In the genomic region with DNA sequence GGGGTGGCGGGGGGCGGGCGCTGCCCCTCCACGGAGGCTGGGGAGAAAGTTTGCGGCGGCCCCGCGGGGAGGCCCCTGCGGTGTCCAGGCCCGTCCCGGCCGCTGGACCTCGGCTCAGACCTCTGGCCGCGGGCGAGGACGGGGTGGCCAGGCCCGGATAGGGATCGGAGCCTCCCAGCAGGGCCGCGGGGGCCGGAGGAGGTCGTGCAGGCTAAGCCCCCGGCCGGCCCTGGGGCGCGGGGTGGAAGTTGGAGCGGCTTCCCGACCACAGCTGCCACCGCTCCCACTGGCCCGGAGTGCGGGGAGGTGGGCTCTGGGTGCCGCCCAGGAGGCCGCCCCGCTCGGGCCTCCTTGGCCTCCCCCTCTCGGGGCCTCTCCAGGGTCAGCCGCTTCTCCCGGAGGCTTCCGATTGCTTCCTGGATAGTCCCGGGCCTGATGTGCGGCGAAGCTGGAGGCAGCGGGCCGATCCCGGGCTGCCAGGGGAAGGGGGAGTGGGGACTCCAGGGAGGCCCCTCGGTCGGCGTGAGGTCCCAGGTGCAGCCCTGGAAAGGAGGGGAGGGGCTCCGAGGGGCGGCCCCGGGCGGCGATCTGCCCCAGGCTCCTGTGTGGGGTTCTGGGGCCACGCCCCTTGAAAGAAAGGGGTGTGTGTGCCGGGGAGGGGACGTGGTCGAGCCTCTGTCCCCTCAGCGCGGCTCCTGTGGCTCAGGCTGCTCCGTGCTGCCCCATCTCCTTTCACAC, we compare ENCODE assay signal across 8 cellular contexts. TPM values are rescaled to one million over a fixed set of nuclear protein-coding genes. Genes with fewer than 3 reads are reported as not detected.
DNase-seq lines count a peak whose midpoint lies in the region; ATAC-seq and TF ChIP-seq lines count a peak whose summit lies in the region.

No MANE protein-coding gene starts in this region.

- DNase-seq in DMS53 (lab: John Stamatoyannopoulos, UW) (peak; percentile 60), DMS53 treated with DMSO at 0.1 percent for 48 hours (lab: John Stamatoyannopoulos, UW; ENCODE audit: unreplicated experiment) (no peak), NAMALWA (ENCODE audit: low spot score) (peak; percentile 36), heart left ventricle (no peak), retinal pigment epithelial cell (ENCODE audit: low read depth) (no peak), cerebellar nuclear complex (lab: John Stamatoyannopoulos, UW) (no peak)
- DNase-seq in activated T-helper 2 cell treated with anti-CD3 and anti-CD28 coated beads, Interferon-gamma antibody, Interleukin-2, Interleukin-4, amounts not matched to agents 10 μg/mL and 5 μg/mL and 100 μg/mL, durations not matched to agents 14 hours and 24 hours and 36 hours (ENCODE audit: low spot score), result no peak

- H3K36me3 ChIP-seq in heart left ventricle, result peaks cover 0 to 6% (median 0%) of the 10 kb centered on the region in 9 donors

- H3K9me3 ChIP-seq in heart left ventricle, result no peaks in the 10 kb centered on the region

- peaks cover 7% of the 10 kb centered on the region for H3K4me1 Mint-ChIP-seq in activated T-helper 2 cell treated with anti-CD3 and anti-CD28 coated beads, Interferon-gamma antibody, Interleukin-2, Interleukin-4, amounts not matched to agents 10 μg/mL and 5 μg/mL and 100 μg/mL, durations not matched to agents 14 hours and 24 hours and 36 hours (ENCODE audit: low read depth)

- peak overlapping the region; percentile 26 for H3K4me3 Mint-ChIP-seq in activated T-helper 2 cell treated with anti-CD3 and anti-CD28 coated beads, Interferon-gamma antibody, Interleukin-2, Interleukin-4, amounts not matched to agents 10 μg/mL and 5 μg/mL and 100 μg/mL, durations not matched to agents 14 hours and 24 hours and 36 hours (ENCODE audit: low read depth)

- ATAC-seq in heart left ventricle, result peak in 2 of 4 donors; percentile 2 to 15
- no peak for ATAC-seq in GM18907 (IDR thresholded peaks at IDR 0.05; ENCODE audit: unreplicated experiment)

- intact Hi-C loops in activated T-helper 2 cell treated with anti-CD3 and anti-CD28 coated beads, Interferon-gamma antibody, Interleukin-2, Interleukin-4, amounts not matched to agents 10 μg/mL and 5 μg/mL and 100 μg/mL, durations not matched to agents 14 hours and 24 hours and 36 hours (cut with micrococcal nuclease), result loop anchor here (5.0 to 10.0 kb wide), 4 partner anchors 282 to 1141 kb away; partner anchors contain the start of genes CHCHD6, RUVBL1 and ZXDC
- intact Hi-C loops in heart left ventricle (cut with DNase I), result loop anchor here (2.0 to 10.0 kb wide), 14 partner anchors 151 to 563 kb away; no protein-coding TSS in a partner anchor

- H3K27ac Mint-ChIP-seq in activated T-helper 2 cell treated with anti-CD3 and anti-CD28 coated beads, Interferon-gamma antibody, Interleukin-2, Interleukin-4, amounts not matched to agents 10 μg/mL and 5 μg/mL and 100 μg/mL, durations not matched to agents 14 hours and 24 hours and 36 hours, result no peak overlapping the region

- H3K27me3 ChIP-seq in heart left ventricle, result peaks cover 0 to 4% (median 0%) of the 10 kb centered on the region in 9 donors

- WGBS in heart left ventricle, 4 donors, result 1 to 3% (median 1%) methylated on average over 24 to 61 of the region's 61 CpGs

- no peaks in the 10 kb centered on the region for H3K9me3 Mint-ChIP-seq in activated T-helper 2 cell treated with anti-CD3 and anti-CD28 coated beads, Interferon-gamma antibody, Interleukin-2, Interleukin-4, amounts not matched to agents 10 μg/mL and 5 μg/mL and 100 μg/mL, durations not matched to agents 14 hours and 24 hours and 36 hours

- H3K4me1 ChIP-seq in heart left ventricle, result peaks cover 0 to 50% (median 25%) of the 10 kb centered on the region in 12 donors

- no peaks in the 10 kb centered on the region for H3K36me3 Mint-ChIP-seq in activated T-helper 2 cell treated with anti-CD3 and anti-CD28 coated beads, Interferon-gamma antibody, Interleukin-2, Interleukin-4, amounts not matched to agents 10 μg/mL and 5 μg/mL and 100 μg/mL, durations not matched to agents 14 hours and 24 hours and 36 hours (ENCODE audit: low read depth)

- peak overlapping the region; percentile 60 to 91 (median 78) for H3K4me3 ChIP-seq in heart left ventricle
- peak overlapping the region; percentile 62 for H3K4me3 ChIP-seq in retinal pigment epithelial cell (ENCODE audit: low read length)

- H3K27ac ChIP-seq in heart left ventricle, result peak overlapping the region in 9 of 12 donors; percentile 8 to 80 (median 49)

- peaks cover 5% of the 10 kb centered on the region for H3K27me3 Mint-ChIP-seq in activated T-helper 2 cell treated with anti-CD3 and anti-CD28 coated beads, Interferon-gamma antibody, Interleukin-2, Interleukin-4, amounts not matched to agents 10 μg/mL and 5 μg/mL and 100 μg/mL, durations not matched to agents 14 hours and 24 hours and 36 hours (ENCODE audit: low read depth)

- TF ChIP-seq POLR2A in heart left ventricle (IDR thresholded peaks at IDR 0.05), result no peak

- TF ChIP-seq CTCF in heart left ventricle (IDR thresholded peaks at IDR 0.05) (no peak), retinal pigment epithelial cell (conservative IDR thresholded peaks at IDR 0.05; ENCODE audit: low read depth, low read length) (no peak)

RNA-seq across cellular contexts. Expression of gene PLXNA1, which starts 0.9 kb away (rescaled TPM):
- 17.2 and 18.9 TPM in 2 replicates for total RNA-seq in activated T-helper 2 cell treated with anti-CD3 and anti-CD28 coated beads, Interferon-gamma antibody, Interleukin-2, Interleukin-4, amounts not matched to agents 10 μg/mL and 5 μg/mL and 100 μg/mL, durations not matched to agents 14 hours and 24 hours and 36 hours
- total RNA-seq in heart left ventricle, result 10 to 100 TPM; 19.5 to 38.8 (median 29.6) TPM
- 10 to 100 TPM; 14.6 to 30.4 TPM for polyA plus RNA-seq in heart left ventricle

Comparison
In these comparisons a context has a peak if more than half of its experiments do, and no peak if none do; other contexts are left out.
1. DNase-seq: peak in DMS53 (single experiment) and NAMALWA (single experiment); none in DMS53 treated with DMSO at 0.1 percent for 48 hours (single experiment), activated T-helper 2 cell treated with anti-CD3 and anti-CD28 coated beads, Interferon-gamma antibody, Interleukin-2, Interleukin-4, amounts not matched to agents 10 μg/mL and 5 μg/mL and 100 μg/mL, durations not matched to agents 14 hours and 24 hours and 36 hours (single experiment), heart left ventricle (0 of 5), retinal pigment epithelial cell (single experiment) and cerebellar nuclear complex (0 of 2).